Comparison of ENCODE assay signal across 24 cellular contexts in genomic region chr2:232872826-232873225, GRCh38. TPM values are rescaled to one million over a fixed set of nuclear protein-coding genes. Genes with fewer than 3 reads are reported as not detected.
DNase-seq lines count a peak whose midpoint lies in the region; ATAC-seq and TF ChIP-seq lines count a peak whose summit lies in the region.
"Had no signal": no experiment of that assay in that cellular context is flagged by ENCODE, and none has a peak within 500 bp of the region (broad histone marks: within the 10 kb centered on the region; RNA-seq: fewer than 3 reads in every experiment).

No MANE protein-coding gene starts in this region.

- peaks cover 23% of the 10 kb centered on the region for H3K36me3 Mint-ChIP-seq in MCF 10A (ENCODE audit: insufficient read depth, unreplicated experiment)
- no peaks in the 10 kb centered on the region for H3K36me3 Mint-ChIP-seq in dendritic cell treated with granulocyte-macrophage colony-stimulating factor and Interleukin-4, amounts not matched to agents 40 ng/mL and 50 ng/mL, for 4 days (ENCODE audit: low read depth)
- H3K36me3 Mint-ChIP-seq: neural progenitor cell had no signal

- DNase-seq in breast epithelium (ENCODE audit: low spot score in 2 of 2) (peak; percentile 55 to 76), MCF 10A (ENCODE audit: unreplicated experiment) (no peak), nucleus accumbens (lab: John Stamatoyannopoulos, UW) (peak in 32 of 56 donors; percentile 14 to 78 (median 54)), transverse colon (no peak), MV-4-11 (lab: John Stamatoyannopoulos, UW) (no peak)
- DNase-seq: activated CD4-positive, alpha-beta T cell treated with anti-CD3 and anti-CD28 coated beads for 4 hours; activated gamma-delta T cell treated with Interleukin-2 at 50 U/mL for 16 hours; aorta; CD4-positive, alpha-beta T cell; cerebellar nuclear complex; GF-D8; MG63; NCI-H146; NCI-H2171 treated with DMSO at 0.1 percent for 48 hours; NCI-H69; SHP77 treated with DMSO at 0.1 percent for 48 hours; stimulated activated CD4-positive, alpha-beta T cell treated with anti-CD3 and anti-CD28 coated beads, Interleukin-15, amount 100 ng/mL, for 24 hours; T-helper 1 cell had no signal

- WGBS in transverse colon (ENCODE audit: low coverage in 1 of 2), 2 donors, result 91% methylated on average over 9 of the region's 9 CpGs; no CpG with 5 or more reads in 1 of the 2 donors

- in situ Hi-C loops in transverse colon (cut with MboI; ENCODE audit: low pct_ligation_motif_present in 1 of 4, low pct_unique_long_range_greater_than_20kb in 1 of 4, low sequenced_read_pairs in 3 of 4), result loop anchor here in 3 of 4 donors (25.0 kb wide), 2 partner anchors 164 to 389 kb away; partner anchors contain the start of genes ATG16L1 (in 3 of the 3) and NEU2 (in 1 of the 3)

- H3K27me3 ChIP-seq in breast epithelium (no peaks in the 10 kb centered on the region), transverse colon (peaks cover 26% of the 10 kb centered on the region)
- H3K27me3 ChIP-seq: MG63 had no signal

- no TSS peak for BruUV-seq in MCF 10A (replicated peaks; lab: Mats Ljungman, UMichigan)

- no peak for TF ChIP-seq POLR2A in breast epithelium (IDR thresholded peaks at IDR 0.05)
- no peak for TF ChIP-seq POLR2A in transverse colon (IDR thresholded peaks at IDR 0.05)
- no peak for TF ChIP-seq POLR2A in GM18505 (IDR thresholded peaks at IDR 0.05; ENCODE audit: borderline replicate concordance, extremely low read depth, insufficient read depth, insufficient read length)

- intact Hi-C loops in breast epithelium (cut with DNase I; ENCODE audit: low total_unique reads), result no loop called here
- intact Hi-C loops in MCF 10A (cut with micrococcal nuclease), result no loop called here
- intact Hi-C loops in dendritic cell treated with granulocyte-macrophage colony-stimulating factor and Interleukin-4, amounts not matched to agents 40 ng/mL and 50 ng/mL, for 4 days (cut with micrococcal nuclease), result no loop called here
- intact Hi-C loops in transverse colon (cut with DNase I; ENCODE audit: low total_unique reads), result no loop called here

- no peaks in the 10 kb centered on the region for H3K4me1 Mint-ChIP-seq in MCF 10A (ENCODE audit: insufficient read depth, unreplicated experiment)
- H3K4me1 Mint-ChIP-seq in dendritic cell treated with granulocyte-macrophage colony-stimulating factor and Interleukin-4, amounts not matched to agents 40 ng/mL and 50 ng/mL, for 4 days (ENCODE audit: low read depth), result peaks cover 25% of the 10 kb centered on the region

- no peak overlapping the region for H3K4me3 Mint-ChIP-seq in MCF 10A (ENCODE audit: unreplicated experiment)
- no peak overlapping the region for H3K4me3 Mint-ChIP-seq in dendritic cell treated with granulocyte-macrophage colony-stimulating factor and Interleukin-4, amounts not matched to agents 40 ng/mL and 50 ng/mL, for 4 days
- H3K4me3 Mint-ChIP-seq: CD4-positive, alpha-beta T cell; GM23338; neural progenitor cell had no signal

- ATAC-seq in GM18907 (IDR thresholded peaks at IDR 0.05; ENCODE audit: unreplicated experiment) (no peak), GM18505 (IDR thresholded peaks at IDR 0.05; ENCODE audit: unreplicated experiment) (no peak)
- ATAC-seq: GM23338 had no signal

- TF ChIP-seq CTCF in breast epithelium (IDR thresholded peaks at IDR 0.05) (no peak), MCF 10A (IDR thresholded peaks at IDR 0.05; ENCODE audit: unreplicated experiment) (no peak), transverse colon (IDR thresholded peaks at IDR 0.05) (no peak)

- H3K27ac ChIP-seq in breast epithelium, result peak overlapping the region; percentile 86 to 91
- H3K27ac ChIP-seq in transverse colon, result peak overlapping the region; percentile 85 to 93 (median 90)
- H3K27ac ChIP-seq: neural progenitor cell, thoracic aorta had no signal

- CTCF ChIA-PET in MCF 10A (lab: Yijun Ruan, JAX), result interaction anchor here (0.5 kb wide), 1 partner anchor 380 kb away, joined by 4 read pairs; no protein-coding TSS in a partner anchor

- POLR2A ChIA-PET in MCF 10A (lab: Yijun Ruan, JAX), result no interaction called here

- H3K27ac Mint-ChIP-seq in MCF 10A (ENCODE audit: low read depth, unreplicated experiment), result no peak overlapping the region
- H3K27ac Mint-ChIP-seq in dendritic cell treated with granulocyte-macrophage colony-stimulating factor and Interleukin-4, amounts not matched to agents 40 ng/mL and 50 ng/mL, for 4 days, result peak overlapping the region; percentile 65
- H3K27ac Mint-ChIP-seq: CD4-positive, alpha-beta T cell; GM23338; neural progenitor cell had no signal

- H3K4me3 ChIP-seq in breast epithelium (no peak overlapping the region), transverse colon (no peak overlapping the region)
- H3K4me3 ChIP-seq: GM23338, MG63, neural progenitor cell, thoracic aorta had no signal

- H3K36me3 ChIP-seq in breast epithelium (no peaks in the 10 kb centered on the region), transverse colon (no peaks in the 10 kb centered on the region)
- H3K36me3 ChIP-seq: neural progenitor cell, thoracic aorta had no signal

- H3K27me3 Mint-ChIP-seq in MCF 10A (ENCODE audit: insufficient read depth, unreplicated experiment), result no peaks in the 10 kb centered on the region
- peaks cover 29% of the 10 kb centered on the region for H3K27me3 Mint-ChIP-seq in dendritic cell treated with granulocyte-macrophage colony-stimulating factor and Interleukin-4, amounts not matched to agents 40 ng/mL and 50 ng/mL, for 4 days

- H3K4me1 ChIP-seq in breast epithelium (no peaks in the 10 kb centered on the region), transverse colon (peaks cover 16 to 40% (median 24%) of the 10 kb centered on the region in 4 donors)

- no peak for TF ChIP-seq EP300 in transverse colon (IDR thresholded peaks at IDR 0.05; ENCODE audit: low read depth)

- H3K9me3 Mint-ChIP-seq in MCF 10A (ENCODE audit: unreplicated experiment), result no peaks in the 10 kb centered on the region
- H3K9me3 Mint-ChIP-seq in dendritic cell treated with granulocyte-macrophage colony-stimulating factor and Interleukin-4, amounts not matched to agents 40 ng/mL and 50 ng/mL, for 4 days, result no peaks in the 10 kb centered on the region
- H3K9me3 Mint-ChIP-seq: CD4-positive, alpha-beta T cell; GM23338; neural progenitor cell had no signal

- H3K9me3 ChIP-seq in breast epithelium, result no peaks in the 10 kb centered on the region
- H3K9me3 ChIP-seq in transverse colon, result no peaks in the 10 kb centered on the region
- H3K9me3 ChIP-seq: MG63, thoracic aorta had no signal

RNA-seq across cellular contexts. Expression of gene SNORC, which starts 2.8 kb away (rescaled TPM):
- 10 to 100 TPM in 1 of 3 donors, 1 to 10 TPM in 1, under 1 TPM in 1; 0.32 to 23.1 (median 9.2) TPM for total RNA-seq in breast epithelium
- total RNA-seq in MCF 10A (2022), result 7.8 and 8.2 TPM in 2 replicates
- 10 to 100 TPM; 13.9 to 45.6 (median 17.2) TPM for total RNA-seq in transverse colon

Comparison
In these comparisons a context has a peak if more than half of its experiments do, and no peak if none do; other contexts are left out.
1. DNase-seq: peak in breast epithelium (2 of 2) and nucleus accumbens (32 of 56); none in MCF 10A (single experiment), transverse colon (single experiment) and MV-4-11 (single experiment).